26 cellular contexts compared by ENCODE assay signal in the genomic region with DNA sequence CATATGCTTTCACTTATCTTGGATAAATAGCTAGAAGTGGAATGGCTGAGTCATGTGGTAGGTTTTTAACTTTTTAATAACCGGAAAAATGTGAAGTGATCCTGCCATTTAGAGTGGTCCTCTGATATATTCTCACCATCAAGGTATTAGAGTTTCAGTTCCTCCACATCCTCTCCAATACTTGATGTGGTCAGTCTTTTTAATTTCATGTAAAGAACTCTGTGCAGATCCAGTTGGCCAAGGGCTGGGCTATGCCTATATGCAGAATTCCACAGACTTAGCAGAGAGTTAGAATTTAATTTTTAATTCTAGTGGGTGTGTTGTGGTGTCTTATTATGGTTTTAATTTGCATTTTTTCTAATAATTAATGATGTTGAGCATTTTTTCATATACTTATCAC.
"Had no signal": no experiment of that assay in that cellular context is flagged by ENCODE, and none has a peak within 500 bp of the region (broad histone marks: within the 10 kb centered on the region; RNA-seq: fewer than 3 reads in every experiment).

No MANE protein-coding gene starts in this region.

- H3K27me3 ChIP-seq: neutrophil, pancreas, right lobe of liver, sigmoid colon, thyroid gland, tibial nerve, upper lobe of left lung, vagina had no signal

- H3K4me3 ChIP-seq: pancreas, psoas muscle, right lobe of liver, sigmoid colon, stomach, thoracic aorta, thyroid gland, tibial nerve, upper lobe of left lung, vagina had no signal

- H3K4me1 Mint-ChIP-seq: naive thymus-derived CD4-positive, alpha-beta T cell; natural killer cell; nephron; stimulated activated effector memory CD8-positive, alpha-beta T cell treated with anti-CD3 and anti-CD28 coated beads, Interleukin-12 subunit alpha, Interleukin-12 subunit beta, amount 100 ng/mL, for 72 hours; stimulated activated naive B cell treated with anti-CD40 and anti-IgM and Interleukin-4, amounts not matched to agents 10 μg/mL and 1 μg/mL and 100 μg/mL, for 72 hours had no signal

- H3K4me3 Mint-ChIP-seq: naive thymus-derived CD4-positive, alpha-beta T cell; natural killer cell; nephron; stimulated activated effector memory CD8-positive, alpha-beta T cell treated with anti-CD3 and anti-CD28 coated beads, Interleukin-12 subunit alpha, Interleukin-12 subunit beta, amount 100 ng/mL, for 72 hours; stimulated activated naive B cell treated with anti-CD40 and anti-IgM and Interleukin-4, amounts not matched to agents 10 μg/mL and 1 μg/mL and 100 μg/mL, for 72 hours; stimulated activated naive CD8-positive, alpha-beta T cell treated with anti-CD3 and anti-CD28 coated beads, Interleukin-15, Interleukin-2, amounts not matched to agents 100 ng/mL and 50 ng/mL, for 24 hours had no signal

- ATAC-seq: naive thymus-derived CD4-positive, alpha-beta T cell; natural killer cell; pancreas; psoas muscle; right cardiac atrium; right lobe of liver; stimulated activated effector memory CD8-positive, alpha-beta T cell treated with anti-CD3 and anti-CD28 coated beads, Interleukin-12 subunit alpha, Interleukin-12 subunit beta, amount 100 ng/mL, for 72 hours; stimulated activated naive B cell treated with anti-CD40 and anti-IgM and Interleukin-4, amounts not matched to agents 10 μg/mL and 1 μg/mL and 100 μg/mL, for 72 hours had no signal

- DNase-seq: naive thymus-derived CD4-positive, alpha-beta T cell; natural killer cell; nucleus accumbens; pancreas; psoas muscle; right cardiac atrium; right lobe of liver; sigmoid colon; small intestine; stimulated activated CD4-positive, alpha-beta T cell treated with anti-CD3 and anti-CD28 coated beads, Interleukin-15, amount 100 ng/mL, for 24 hours; stimulated activated CD4-positive, alpha-beta T cell treated with anti-CD3 and anti-CD28 coated beads, Interleukin-2, amount 100 ng/mL, for 24 hours; stimulated activated CD4-positive, alpha-beta T cell treated with anti-CD3 and anti-CD28 coated beads, Interleukin-2, amount 100 ng/mL, for 48 hours; stimulated activated CD4-positive, alpha-beta T cell treated with anti-CD3 and anti-CD28 coated beads, Interleukin-4, amount 100 ng/mL, for 24 hours; stimulated activated naive B cell treated with anti-CD40 and anti-IgM and Interleukin-4, amounts not matched to agents 10 μg/mL and 1 μg/mL and 100 μg/mL, for 72 hours; stimulated activated naive CD4-positive, alpha-beta T cell treated with Interleukin-2 at 50 U/mL for 16 hours; stomach; thyroid gland; trophoblast cell; upper lobe of left lung had no signal

- H3K36me3 ChIP-seq: neutrophil, pancreas, right lobe of liver, sigmoid colon, stomach, thoracic aorta, thyroid gland, tibial nerve, upper lobe of left lung, vagina had no signal

- H3K9me3 ChIP-seq: neutrophil, pancreas, right lobe of liver, thyroid gland, vagina had no signal

- H3K36me3 Mint-ChIP-seq: naive thymus-derived CD4-positive, alpha-beta T cell; stimulated activated effector memory CD8-positive, alpha-beta T cell treated with anti-CD3 and anti-CD28 coated beads, Interleukin-12 subunit alpha, Interleukin-12 subunit beta, amount 100 ng/mL, for 72 hours; stimulated activated naive B cell treated with anti-CD40 and anti-IgM and Interleukin-4, amounts not matched to agents 10 μg/mL and 1 μg/mL and 100 μg/mL, for 72 hours had no signal

- H3K4me1 ChIP-seq: pancreas, psoas muscle, right lobe of liver, sigmoid colon, stomach, thyroid gland, tibial nerve, upper lobe of left lung, vagina had no signal

- H3K27ac Mint-ChIP-seq: naive thymus-derived CD4-positive, alpha-beta T cell; natural killer cell; nephron; stimulated activated effector memory CD8-positive, alpha-beta T cell treated with anti-CD3 and anti-CD28 coated beads, Interleukin-12 subunit alpha, Interleukin-12 subunit beta, amount 100 ng/mL, for 72 hours; stimulated activated naive B cell treated with anti-CD40 and anti-IgM and Interleukin-4, amounts not matched to agents 10 μg/mL and 1 μg/mL and 100 μg/mL, for 72 hours; stimulated activated naive CD8-positive, alpha-beta T cell treated with anti-CD3 and anti-CD28 coated beads, Interleukin-15, Interleukin-2, amounts not matched to agents 100 ng/mL and 50 ng/mL, for 24 hours had no signal

- H3K27ac ChIP-seq: neutrophil, pancreas, psoas muscle, right lobe of liver, sigmoid colon, stomach, thoracic aorta, thyroid gland, tibial nerve, upper lobe of left lung, vagina had no signal
